8 cellular contexts compared by ENCODE assay signal in the genomic region with DNA sequence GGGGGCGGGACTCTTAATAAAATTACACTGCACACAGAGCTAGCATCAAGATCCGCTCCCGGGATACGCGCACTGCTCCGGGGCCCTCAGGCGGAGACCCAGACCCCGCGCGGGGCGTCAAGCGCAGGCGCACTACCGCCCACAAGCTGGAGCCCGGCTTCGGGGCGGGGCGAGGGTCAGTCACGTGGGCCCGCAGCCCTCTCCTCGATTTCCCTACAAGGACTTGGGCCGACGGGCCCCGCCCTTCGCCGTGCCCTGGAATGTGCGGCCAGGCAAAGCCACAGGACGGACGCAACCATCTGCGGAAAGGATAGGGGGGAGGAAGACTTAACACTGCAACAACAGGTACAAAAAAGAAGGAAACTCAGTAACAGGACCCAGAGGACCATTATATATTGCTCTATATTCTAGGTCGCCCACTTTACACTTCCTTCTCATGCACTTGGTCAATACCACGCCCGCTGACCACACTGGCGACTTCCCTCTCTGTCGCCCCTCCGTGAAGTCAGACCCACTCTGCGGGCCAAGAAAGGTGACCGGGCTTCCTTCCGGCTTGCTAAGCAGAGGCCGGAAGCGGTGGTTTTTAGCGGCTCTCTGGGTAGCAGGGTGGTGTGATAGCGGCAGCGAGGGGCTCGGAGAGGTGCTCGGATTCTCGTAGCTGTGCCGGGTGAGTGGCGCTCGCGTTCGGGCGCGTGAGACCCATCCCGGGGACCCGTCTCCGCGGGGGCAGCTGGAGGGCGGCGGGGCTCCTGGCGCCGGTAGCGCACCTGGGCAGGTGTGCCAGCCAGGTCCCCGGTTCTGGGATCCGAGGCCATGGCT. TPM values are rescaled to one million over a fixed set of nuclear protein-coding genes. Genes with fewer than 3 reads are reported as not detected.
DNase-seq lines count a peak whose midpoint lies in the region; ATAC-seq and TF ChIP-seq lines count a peak whose summit lies in the region.

A gene (plus strand): TSS at position 559 of the 819 bp plus-strand sequence. CDS start 5,447 bp downstream, outside the sequence.

- H3K36me3 Mint-ChIP-seq in activated B cell treated with CpG ODN at 0.5 μM for 24 hours (ENCODE audit: low read depth): peaks cover 46% of the 10 kb centered on the region

- H3K27ac ChIP-seq in caudate nucleus (ENCODE audit: low read depth, low read length): peak within 1 kb of the TSS; percentile 99

- H3K9me3 Mint-ChIP-seq in activated B cell treated with CpG ODN at 0.5 μM for 24 hours: no peaks in the 10 kb centered on the region

- H3K4me1 Mint-ChIP-seq in activated B cell treated with CpG ODN at 0.5 μM for 24 hours: peaks cover 57% of the 10 kb centered on the region

- CTCF ChIA-PET in activated B cell treated with CpG ODN at 0.5 μM for 24 hours (lab: Charles Lee): interaction anchor here (0.6 to 6.2 kb wide), 15 partner anchors 14 to 419 kb away, joined by 3 to 119 read pairs (median 11); a partner anchor contains a TSS

- in situ Hi-C loops in GM18951 (cut with MboI; ENCODE audit: low sequenced_read_pairs, unreplicated experiment): loop anchor here (5.0 to 10.0 kb wide), 2 partner anchors 263 to 315 kb away; no protein-coding TSS in a partner anchor

- H3K27ac Mint-ChIP-seq in activated B cell treated with CpG ODN at 0.5 μM for 24 hours: peak within 1 kb of the TSS; percentile 99

- peak within 1 kb of the TSS; percentile 94 for H3K4me3 Mint-ChIP-seq in activated B cell treated with CpG ODN at 0.5 μM for 24 hours

- no peaks in the 10 kb centered on the region for H3K27me3 Mint-ChIP-seq in activated B cell treated with CpG ODN at 0.5 μM for 24 hours

- intact Hi-C loops in activated B cell treated with CpG ODN at 0.5 μM for 24 hours (cut with micrococcal nuclease): loop anchor here (1.0 to 5.0 kb wide), 11 partner anchors 14 to 592 kb away; a partner anchor contains a TSS

- TF ChIP-seq POLR2A in GM18951 (IDR thresholded peaks at IDR 0.05; ENCODE audit: extremely low read depth, insufficient read depth, insufficient read length): peak; percentile 98

- DNase-seq in AG08395 (ENCODE audit: low spot score) (peak; percentile 97), NCI-H345 (lab: John Stamatoyannopoulos, UW) (peak; percentile 95), activated B cell treated with CpG ODN at 0.5 μM for 24 hours (peak; percentile 95), caudate nucleus (lab: John Stamatoyannopoulos, UW) (peak; percentile 37 to 95 (median 87)), iPS-NIHi7 (ENCODE audit: extremely low spot score) (peak; percentile 97), smooth muscle cell of the brain vasculature (ENCODE audit: low read depth, low spot score) (peak; percentile 98)

- POLR2A ChIA-PET in activated B cell treated with CpG ODN at 0.5 μM for 24 hours (lab: Charles Lee): interaction anchor here (0.6 to 9.2 kb wide), 48 partner anchors 9 to 591 kb away, joined by 3 to 166 read pairs (median 6); a partner anchor contains a TSS

- ATAC-seq in HG03196 (IDR thresholded peaks at IDR 0.05; ENCODE audit: unreplicated experiment): peak; percentile 82
- ATAC-seq in activated B cell treated with CpG ODN at 0.5 μM for 24 hours (ENCODE audit: low read depth): peak; percentile 71

- TF ChIP-seq CTCF in activated B cell treated with CpG ODN at 0.5 μM for 24 hours (IDR thresholded peaks at IDR 0.05): no peak

RNA-seq across cellular contexts. Expression of the gene that starts here (rescaled TPM):
- total RNA-seq in activated B cell treated with CpG ODN at 0.5 μM for 24 hours: 394 and 395 TPM in 2 replicates

Comparison
In these comparisons a context has a peak if more than half of its experiments do, and no peak if none do; other contexts are left out.
1. Peak in every context shown above with its lines: DNase-seq, ATAC-seq and H3K27ac ChIP-seq.